15 cellular contexts compared by ENCODE assay signal in genomic region chr12:11794311-11794710, GRCh38.
DNase-seq lines count a peak whose midpoint lies in the region; ATAC-seq, FAIRE-seq and TF ChIP-seq lines count a peak whose summit lies in the region.
"Had no signal": no experiment of that assay in that cellular context is flagged by ENCODE, and none has a peak within 500 bp of the region (broad histone marks: within the 10 kb centered on the region; RNA-seq: fewer than 3 reads in every experiment).

No MANE protein-coding gene starts in this region.

- H3K4me1 Mint-ChIP-seq in CD14-positive monocyte (peaks cover 82% of the 10 kb centered on the region), astrocyte (ENCODE audit: low read depth, unreplicated experiment) (peaks cover 59% of the 10 kb centered on the region), endothelial cell (ENCODE audit: unreplicated experiment) (peaks cover 78% of the 10 kb centered on the region)

- intact Hi-C loops in CD14-positive monocyte (cut with micrococcal nuclease) (no loop called here), right cardiac atrium (cut with DNase I) (no loop called here), mucosa of descending colon (cut with DNase I, micrococcal nuclease) (no loop called here)

- H3K36me3 Mint-ChIP-seq in CD14-positive monocyte (peaks cover 19 to 28% of the 10 kb centered on the region in 2 donors), astrocyte (ENCODE audit: low read depth, unreplicated experiment) (peaks cover 6% of the 10 kb centered on the region), endothelial cell (ENCODE audit: low read depth, unreplicated experiment) (peaks cover 31% of the 10 kb centered on the region)

- H3K36me3 ChIP-seq in astrocyte (ENCODE audit: insufficient read depth, low read length) (peaks cover 3% of the 10 kb centered on the region), rectal smooth muscle tissue (ENCODE audit: control insufficient read depth, insufficient read depth, low read length) (peaks cover 1% of the 10 kb centered on the region), mucosa of descending colon (ENCODE audit: low read depth) (no peaks in the 10 kb centered on the region)
- H3K36me3 ChIP-seq: upper lobe of left lung had no signal

- peak overlapping the region; percentile 59 for H3K4me2 ChIP-seq in astrocyte (ENCODE audit: low read length)

- H3K27ac ChIP-seq in astrocyte (ENCODE audit: low read depth, low read length) (peak overlapping the region; percentile 60), right cardiac atrium (ENCODE audit: low read length) (peak overlapping the region; percentile 57), rectal smooth muscle tissue (ENCODE audit: low read depth, low read length) (peak overlapping the region; percentile 75)
- H3K27ac ChIP-seq: SK-N-MC had no signal

- ATAC-seq in right cardiac atrium (peak; percentile 40 to 68), mucosa of descending colon (no peak)
- ATAC-seq: activated CD8-positive, alpha-beta memory T cell treated with anti-CD3 and anti-CD28 coated beads, Interleukin-2, amount 10 ng/mL, durations not matched to agents 7 days and 5 days had no signal

- H3K9me3 Mint-ChIP-seq in CD14-positive monocyte = no peaks in the 10 kb centered on the region
- peaks cover 2% of the 10 kb centered on the region for H3K9me3 Mint-ChIP-seq in astrocyte (ENCODE audit: unreplicated experiment)
- no peaks in the 10 kb centered on the region for H3K9me3 Mint-ChIP-seq in endothelial cell (ENCODE audit: unreplicated experiment)
- H3K9me3 Mint-ChIP-seq: memory B cell had no signal

- no peak overlapping the region for H2AFZ ChIP-seq in astrocyte (ENCODE audit: low read depth, low read length)

- no peak for FAIRE-seq in astrocyte (lab: Jason Lieb, UNC)

- peaks cover 57% of the 10 kb centered on the region for H3K4me1 ChIP-seq in astrocyte (ENCODE audit: insufficient read depth, low read length)
- H3K4me1 ChIP-seq in right cardiac atrium (ENCODE audit: control insufficient read depth, insufficient read depth, low read length) = peaks cover 12% of the 10 kb centered on the region
- H3K4me1 ChIP-seq in rectal smooth muscle tissue (ENCODE audit: control insufficient read depth, insufficient read depth, low read length) = peaks cover 33% of the 10 kb centered on the region
- H3K4me1 ChIP-seq in mucosa of descending colon (ENCODE audit: low read depth) = peaks cover 30% of the 10 kb centered on the region

- H3K27ac Mint-ChIP-seq in CD14-positive monocyte = peak overlapping the region in 5 of 7 donors; percentile 5 to 53 (median 37)
- H3K27ac Mint-ChIP-seq in astrocyte (ENCODE audit: unreplicated experiment) = peak overlapping the region; percentile 79
- no peak overlapping the region for H3K27ac Mint-ChIP-seq in endothelial cell (ENCODE audit: unreplicated experiment)
- H3K27ac Mint-ChIP-seq: activated CD8-positive, alpha-beta memory T cell treated with anti-CD3 and anti-CD28 coated beads, Interleukin-2, amount 10 ng/mL, durations not matched to agents 7 days and 5 days had no signal

- no peak for TF ChIP-seq CTCF in CD14-positive monocyte (IDR thresholded peaks at IDR 0.05)
- TF ChIP-seq CTCF in astrocyte (IDR thresholded peaks at IDR 0.05; ENCODE audit: insufficient read depth, low read depth, low read length) = no peak
- TF ChIP-seq CTCF in mucosa of descending colon (IDR thresholded peaks at IDR 0.05) = no peak
- TF ChIP-seq CTCF in endothelial cell (IDR thresholded peaks at IDR 0.05; ENCODE audit: unreplicated experiment) = no peak

- H3K4me3 Mint-ChIP-seq in CD14-positive monocyte (no peak overlapping the region), astrocyte (ENCODE audit: unreplicated experiment) (no peak overlapping the region), endothelial cell (ENCODE audit: unreplicated experiment) (no peak overlapping the region)
- H3K4me3 Mint-ChIP-seq: activated CD8-positive, alpha-beta memory T cell treated with anti-CD3 and anti-CD28 coated beads, Interleukin-2, amount 10 ng/mL, durations not matched to agents 7 days and 5 days; memory B cell had no signal

- WGBS in right cardiac atrium = 43% methylated on average over 6 of the region's 6 CpGs

- H3K27me3 Mint-ChIP-seq in CD14-positive monocyte (ENCODE audit: low read depth in 3 of 3) (peaks cover 0 to 3% (median 0%) of the 10 kb centered on the region in 3 donors), astrocyte (ENCODE audit: low read depth, unreplicated experiment) (no peaks in the 10 kb centered on the region), endothelial cell (ENCODE audit: unreplicated experiment) (peaks cover 10% of the 10 kb centered on the region)
- H3K27me3 Mint-ChIP-seq: activated CD8-positive, alpha-beta memory T cell treated with anti-CD3 and anti-CD28 coated beads, Interleukin-2, amount 10 ng/mL, durations not matched to agents 7 days and 5 days; memory B cell had no signal

- no peaks in the 10 kb centered on the region for H3K27me3 ChIP-seq in astrocyte (ENCODE audit: insufficient read depth, low read length)
- H3K27me3 ChIP-seq in right cardiac atrium (ENCODE audit: control insufficient read depth, insufficient read depth) = no peaks in the 10 kb centered on the region
- H3K27me3 ChIP-seq in rectal smooth muscle tissue (ENCODE audit: control insufficient read depth, insufficient read depth, low read length) = no peaks in the 10 kb centered on the region
- H3K27me3 ChIP-seq: upper lobe of left lung had no signal

- peaks cover 4% of the 10 kb centered on the region for H4K20me1 ChIP-seq in astrocyte (ENCODE audit: insufficient read depth, low read length)

- peaks cover 36% of the 10 kb centered on the region for H3K79me2 ChIP-seq in astrocyte (ENCODE audit: insufficient read depth, low read length)

- H3K9me3 ChIP-seq in astrocyte (ENCODE audit: insufficient read depth, low read depth, low read length) (no peaks in the 10 kb centered on the region), right cardiac atrium (ENCODE audit: control insufficient read depth, low read length) (no peaks in the 10 kb centered on the region), mucosa of descending colon (no peaks in the 10 kb centered on the region)
- H3K9me3 ChIP-seq: upper lobe of left lung had no signal

- H3K4me3 ChIP-seq in astrocyte (ENCODE audit: insufficient read depth, low read depth, low read length) (no peak overlapping the region), right cardiac atrium (ENCODE audit: low read length) (peak overlapping the region; percentile 1), rectal smooth muscle tissue (ENCODE audit: low read length) (peak overlapping the region; percentile 17), mucosa of descending colon (no peak overlapping the region)
- H3K4me3 ChIP-seq: SK-N-MC, upper lobe of left lung had no signal

- peak overlapping the region; percentile 47 for H3K9ac ChIP-seq in astrocyte (ENCODE audit: low read length)
- H3K9ac ChIP-seq in rectal smooth muscle tissue (ENCODE audit: low read length) = no peak overlapping the region

- DNase-seq in CD14-positive monocyte (ENCODE audit: low spot score) (no peak), astrocyte (ENCODE audit: low read depth) (peak; percentile 48), right cardiac atrium (peak in 1 of 3 donors; percentile 61), mucosa of descending colon (no peak), endothelial cell (ENCODE audit: low spot score) (no peak), SW 1271 (lab: John Stamatoyannopoulos, UW) (no peak)
- DNase-seq in stimulated activated CD4-positive, alpha-beta T cell treated with anti-CD3 and anti-CD28 coated beads, Interleukin-2, amount 100 ng/mL, for 48 hours = no peak
- DNase-seq: activated CD8-positive, alpha-beta memory T cell treated with anti-CD3 and anti-CD28 coated beads, Interleukin-2, amount 10 ng/mL, durations not matched to agents 7 days and 5 days; DMS153; KBM-7; NCI-H187; upper lobe of left lung had no signal

Comparison
In these comparisons a context has a peak if more than half of its experiments do, and no peak if none do; other contexts are left out.
1. H3K4me3 ChIP-seq: peak in right cardiac atrium (single experiment) and rectal smooth muscle tissue (single experiment); none in astrocyte (single experiment) and mucosa of descending colon (single experiment).
2. Peak in every context shown above with its lines, with median percentiles within 50 percentile points of each other: H3K27ac ChIP-seq.